In the genomic region with DNA sequence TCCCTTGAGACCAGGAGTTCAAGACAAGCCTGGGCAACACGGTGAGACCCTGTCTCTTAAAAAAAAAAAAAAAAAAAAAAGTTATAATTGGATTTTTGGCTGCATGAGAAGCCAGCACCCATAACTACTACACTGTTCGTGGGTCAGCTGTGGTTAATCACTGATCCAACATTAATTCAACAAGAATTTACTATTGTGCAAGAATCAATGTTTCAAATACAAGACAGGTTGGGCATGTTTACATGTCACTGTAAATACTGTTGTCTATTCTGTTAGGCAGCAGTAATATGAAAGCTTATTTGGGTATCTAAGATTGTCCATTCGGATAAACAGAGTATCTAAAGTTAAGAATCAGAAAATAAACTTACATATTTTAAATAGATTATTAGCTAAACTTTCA, we compare ENCODE assay signal across 20 cellular contexts.
DNase-seq lines count a peak whose midpoint lies in the region; ATAC-seq, FAIRE-seq and TF ChIP-seq lines count a peak whose summit lies in the region.
"Had no signal": no experiment of that assay in that cellular context is flagged by ENCODE, and none has a peak within 500 bp of the region (broad histone marks: within the 10 kb centered on the region; RNA-seq: fewer than 3 reads in every experiment).

No MANE protein-coding gene starts in this region.

- DNase-seq in GM19239 (ENCODE audit: insufficient read length, low spot score) (no peak), body of pancreas (no peak), iris pigment epithelial cell (ENCODE audit: low read depth) (peak; percentile 5), pancreas (no peak), NCI-H345 treated with DMSO at 0.1 percent for 48 hours (lab: John Stamatoyannopoulos, UW; ENCODE audit: unreplicated experiment) (no peak)
- DNase-seq: CD4-positive, CD25-positive, alpha-beta regulatory T cell; GM23248; H7; MM.1S; NCI-H2029; NCI-H510A; NCI-H69; SHP77 had no signal

- WGBS in body of pancreas, 2 donors = 27 to 41% methylated on average over 3 of the region's 3 CpGs
- WGBS in pancreas, 2 donors = 42 to 45% methylated on average over 3 of the region's 3 CpGs

- H3K27ac ChIP-seq in body of pancreas (peak overlapping the region in 1 of 4 donors; percentile 41), pancreas (peak overlapping the region in 1 of 4 donors; percentile 14)
- H3K27ac ChIP-seq: BLaER1, GM23248, KMS-11, RWPE1 had no signal

- peaks cover 4% of the 10 kb centered on the region for H3K4me1 ChIP-seq in body of pancreas
- peaks cover 0 to 8% (median 0%) of the 10 kb centered on the region in 3 donors for H3K4me1 ChIP-seq in pancreas
- H3K4me1 ChIP-seq: BLaER1 had no signal

- H3K9me3 ChIP-seq in body of pancreas (no peaks in the 10 kb centered on the region), pancreas (no peaks in the 10 kb centered on the region)
- H3K9me3 ChIP-seq: BLaER1 had no signal

- H3K36me3 ChIP-seq in body of pancreas (replicated peaks in 1 of 2; ENCODE audit: insufficient read depth in 1 of 2, low read depth in 2 of 2) = peaks cover 0 to 7% of the 10 kb centered on the region in 2 donors
- peaks cover 0 to 19% (median 0%) of the 10 kb centered on the region in 3 donors for H3K36me3 ChIP-seq in pancreas

- TF ChIP-seq CTCF in body of pancreas (IDR thresholded peaks at IDR 0.05) (no peak), pancreas (IDR thresholded peaks at IDR 0.05) (no peak)

- FAIRE-seq in GM19239 (lab: Jason Lieb, UNC) = peak; percentile 40
- FAIRE-seq in pancreas (lab: Jason Lieb, UNC) = no peak
- FAIRE-seq: HTR-8/SVneo had no signal

- ATAC-seq in body of pancreas (peak; percentile 75), pancreas (peak in 3 of 4 donors; percentile 43 to 79 (median 65)), HG03139 (IDR thresholded peaks at IDR 0.05; ENCODE audit: unreplicated experiment) (no peak), esophagus mucosa (no peak)
- ATAC-seq: Panc1 had no signal

- no peak for TF ChIP-seq POLR2A in body of pancreas (IDR thresholded peaks at IDR 0.05)

- H3K27me3 ChIP-seq in body of pancreas (no peaks in the 10 kb centered on the region), pancreas (no peaks in the 10 kb centered on the region)
- H3K27me3 ChIP-seq: BLaER1 had no signal

- intact Hi-C loops in body of pancreas (cut with DNase I) = no loop called here
- intact Hi-C loops in pancreas (cut with DNase I) = no loop called here

- no peak overlapping the region for H3K4me3 ChIP-seq in body of pancreas
- no peak overlapping the region for H3K4me3 ChIP-seq in pancreas
- H3K4me3 ChIP-seq: BLaER1, GM23248 had no signal

Comparison
In these comparisons a context has a peak if more than half of its experiments do, and no peak if none do; other contexts are left out.
1. ATAC-seq: peak in body of pancreas (single experiment) and pancreas (3 of 4); none in HG03139 (single experiment) and esophagus mucosa (single experiment).